23 cellular contexts compared by ENCODE assay signal in the genomic region with DNA sequence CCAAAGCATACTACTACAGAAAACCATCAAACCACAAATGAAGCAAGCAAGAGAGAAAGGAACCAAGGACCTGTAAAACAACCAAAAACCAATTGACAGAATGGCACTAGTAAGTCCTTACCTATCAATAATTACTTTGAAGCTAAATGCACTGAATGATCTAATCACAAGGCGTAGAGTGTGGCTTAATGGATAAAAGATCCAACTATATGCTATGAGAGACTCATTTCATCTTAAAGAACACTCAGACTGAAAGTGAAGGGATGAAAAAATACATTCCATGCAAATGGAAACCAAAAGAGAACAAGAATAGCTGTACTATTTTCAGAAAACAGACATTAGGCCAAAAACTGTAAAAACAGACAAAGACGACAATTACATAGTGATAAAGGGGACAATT.
DNase-seq lines count a peak whose midpoint lies in the region; ATAC-seq and TF ChIP-seq lines count a peak whose summit lies in the region.
"Had no signal": no experiment of that assay in that cellular context is flagged by ENCODE, and none has a peak within 500 bp of the region (broad histone marks: within the 10 kb centered on the region; RNA-seq: fewer than 3 reads in every experiment).

No MANE protein-coding gene starts in this region.

- no peak for DNase-seq in adrenal gland
- no peak for DNase-seq in testis
- no peak for DNase-seq in cortex of kidney (lab: John Stamatoyannopoulos, UW)
- no peak for DNase-seq in NCI-H1930 (lab: John Stamatoyannopoulos, UW)
- DNase-seq: activated CD4-positive, alpha-beta T cell treated with anti-CD3 and anti-CD28 coated beads, Interleukin-2, amount 10 ng/mL, durations not matched to agents 24 days and 14 days; activated naive CD8-positive, alpha-beta T cell treated with anti-CD3 and anti-CD28 coated beads, Interleukin-2, amount 50 U/mL, for 24 hours; activated T-cell treated with anti-CD3 and anti-CD28 coated beads, Interleukin-2, amount 50 U/mL, for 1 hour; effector CD8-positive, alpha-beta T cell; HCEC 1CT; Kasumi-1; mucosa of descending colon; NCI-H1417 treated with DMSO at 0.1 percent for 48 hours; NCI-H510A; pancreas; stimulated activated naive CD4-positive, alpha-beta T cell had no signal

- no peaks in the 10 kb centered on the region for H3K27me3 ChIP-seq in adrenal gland
- H3K27me3 ChIP-seq in testis, result no peaks in the 10 kb centered on the region
- H3K27me3 ChIP-seq: cardiac muscle cell, hepatocyte, pancreas, vagina had no signal

- H3K4me3 ChIP-seq in adrenal gland (no peak overlapping the region), testis (no peak overlapping the region)
- H3K4me3 ChIP-seq: cardiac muscle cell, hepatocyte, mucosa of descending colon, pancreas, skin epidermis, vagina had no signal

- TF ChIP-seq CTCF in adrenal gland (IDR thresholded peaks at IDR 0.05), result no peak
- no peak for TF ChIP-seq CTCF in testis (IDR thresholded peaks at IDR 0.05)

- no peaks in the 10 kb centered on the region for H3K36me3 ChIP-seq in adrenal gland (replicated peaks in 1 of 2)
- no peaks in the 10 kb centered on the region for H3K36me3 ChIP-seq in testis (ENCODE audit: low read depth, missing control alignments)
- H3K36me3 ChIP-seq: cardiac muscle cell, pancreas, vagina had no signal

- no peak for TF ChIP-seq POLR2A in adrenal gland (IDR thresholded peaks at IDR 0.05)
- TF ChIP-seq POLR2A in testis (IDR thresholded peaks at IDR 0.05), result no peak

- ATAC-seq in GM18873 (IDR thresholded peaks at IDR 0.05; ENCODE audit: low FRiP score, unreplicated experiment), result peak; percentile 71
- peak; percentile 67 for ATAC-seq in GM21423 (IDR thresholded peaks at IDR 0.05; ENCODE audit: unreplicated experiment)
- ATAC-seq in HG02885 (IDR thresholded peaks at IDR 0.05; ENCODE audit: poor library complexity, unreplicated experiment), result peak; percentile 60
- ATAC-seq in HG03469 (IDR thresholded peaks at IDR 0.05; ENCODE audit: unreplicated experiment), result peak; percentile 72
- ATAC-seq: activated naive CD8-positive, alpha-beta T cell treated with anti-CD3 and anti-CD28 coated beads, Interleukin-2, amount 50 U/mL, for 24 hours; mucosa of descending colon; pancreas had no signal

- H3K4me1 ChIP-seq in adrenal gland (replicated peaks in 1 of 2) (no peaks in the 10 kb centered on the region), testis (no peaks in the 10 kb centered on the region)

- H3K27ac ChIP-seq in adrenal gland, result no peak overlapping the region
- H3K27ac ChIP-seq in testis, result no peak overlapping the region
- H3K27ac ChIP-seq: cardiac muscle cell, hepatocyte, pancreas, skin epidermis, vagina had no signal

- H3K9me3 ChIP-seq in adrenal gland (replicated peaks in 1 of 3) (no peaks in the 10 kb centered on the region), testis (no peaks in the 10 kb centered on the region)
- H3K9me3 ChIP-seq: pancreas, vagina had no signal

- 85 to 98% (median 90%) methylated on average over 2 of the region's 2 CpGs for WGBS in adrenal gland, 4 donors
- 89 to 91% methylated on average over 2 of the region's 2 CpGs for WGBS in testis, 2 donors

- intact Hi-C loops in adrenal gland (cut with DNase I) (no loop called here), testis (cut with DNase I; ENCODE audit: low total_unique reads) (no loop called here)
